11 cellular contexts compared by ENCODE assay signal in the genomic region with DNA sequence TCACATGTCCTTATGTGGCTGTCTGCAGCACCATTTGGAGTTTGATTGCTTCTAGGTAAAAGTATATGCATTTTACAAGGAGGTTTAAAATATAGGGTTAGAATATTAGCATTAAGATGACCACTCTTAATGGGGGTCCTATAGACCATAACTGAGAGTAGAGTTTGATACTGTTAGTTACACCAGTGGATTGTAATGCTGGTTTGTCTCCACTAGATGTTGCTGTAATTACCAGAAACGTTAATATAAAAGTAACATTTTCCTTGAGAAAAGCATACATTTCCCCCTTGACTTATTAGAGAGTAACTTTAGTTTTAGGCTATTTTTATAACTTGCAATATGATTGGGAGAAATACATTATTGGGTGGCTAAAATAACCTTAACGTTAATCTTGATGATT.
A peak's percentile ranks its signal among the peaks of the same experiment; 100 is the strongest.
DNase-seq lines count a peak whose midpoint lies in the region; ATAC-seq and TF ChIP-seq lines count a peak whose summit lies in the region.
"Had no signal": no experiment of that assay in that cellular context is flagged by ENCODE, and none has a peak within 500 bp of the region (broad histone marks: within the 10 kb centered on the region; RNA-seq: fewer than 3 reads in every experiment).

No MANE protein-coding gene starts in this region.

- H3K27me3 ChIP-seq in smooth muscle cell (ENCODE audit: low read depth) = no peaks in the 10 kb centered on the region
- no peaks in the 10 kb centered on the region for H3K27me3 ChIP-seq in hepatocyte

- POLR2A ChIA-PET in activated CD8-positive, alpha-beta T cell treated with anti-CD3 and anti-CD28 coated beads for 36 hours (lab: Charles Lee) = no interaction called here
- POLR2A ChIA-PET in activated CD8-positive, alpha-beta T cell treated with anti-CD3 and anti-CD28 coated beads, Interleukin-2, amount 10 ng/mL, durations not matched to agents 7 days and 5 days (lab: Charles Lee) = no interaction called here

- H3K4me2 ChIP-seq in smooth muscle cell (no peak overlapping the region), hepatocyte (no peak overlapping the region)

- DNase-seq in activated CD8-positive, alpha-beta T cell treated with anti-CD3 and anti-CD28 coated beads for 36 hours = no peak
- no peak for DNase-seq in activated CD8-positive, alpha-beta T cell treated with anti-CD3 and anti-CD28 coated beads, Interleukin-2, amount 10 ng/mL, durations not matched to agents 7 days and 5 days
- DNase-seq in NB4 (ENCODE audit: low read depth) (peak; percentile 4), dedifferentiated amniotic fluid mesenchymal stem cell (ENCODE audit: extremely low spot score) (peak; percentile 3), smooth muscle cell (lab: John Stamatoyannopoulos, UW; ENCODE audit: unreplicated experiment) (no peak), hepatocyte (ENCODE audit: low spot score) (no peak)
- DNase-seq: activated CD8-positive, alpha-beta memory T cell treated with anti-CD3 and anti-CD28 coated beads, Interleukin-2, amount 50 U/mL, for 4 hours; SIG-M5 had no signal

- TF ChIP-seq POLR2A in NB4 (IDR thresholded peaks at IDR 0.05; ENCODE audit: extremely low read depth, insufficient read length) = no peak

- H3K27ac ChIP-seq in smooth muscle cell (ENCODE audit: low read depth) (no peak overlapping the region), hepatocyte (no peak overlapping the region)

- no peak for ATAC-seq in activated CD8-positive, alpha-beta T cell treated with anti-CD3 and anti-CD28 coated beads for 36 hours
- ATAC-seq in activated CD8-positive, alpha-beta T cell treated with anti-CD3 and anti-CD28 coated beads, Interleukin-2, amount 10 ng/mL, durations not matched to agents 7 days and 5 days = no peak
- ATAC-seq in HG03521 (IDR thresholded peaks at IDR 0.05; ENCODE audit: unreplicated experiment) = no peak
- ATAC-seq in HG03571 (IDR thresholded peaks at IDR 0.05; ENCODE audit: unreplicated experiment) = no peak

- H3K4me1 Mint-ChIP-seq in activated CD8-positive, alpha-beta T cell treated with anti-CD3 and anti-CD28 coated beads for 36 hours (ENCODE audit: low read depth) = peaks cover 2% of the 10 kb centered on the region
- H3K4me1 Mint-ChIP-seq in activated CD8-positive, alpha-beta T cell treated with anti-CD3 and anti-CD28 coated beads, Interleukin-2, amount 10 ng/mL, durations not matched to agents 7 days and 5 days (ENCODE audit: low read depth) = no peaks in the 10 kb centered on the region

- WGBS in smooth muscle cell (ENCODE audit: low lambda C conversion rate) = 20% methylated on average over 2 of the region's 2 CpGs
- WGBS in hepatocyte (ENCODE audit: low lambda C conversion rate, missing lambda C conversion rate) = 15% methylated on average over 2 of the region's 2 CpGs

- H3K9me3 Mint-ChIP-seq in activated CD8-positive, alpha-beta T cell treated with anti-CD3 and anti-CD28 coated beads for 36 hours = no peaks in the 10 kb centered on the region
- no peaks in the 10 kb centered on the region for H3K9me3 Mint-ChIP-seq in activated CD8-positive, alpha-beta T cell treated with anti-CD3 and anti-CD28 coated beads, Interleukin-2, amount 10 ng/mL, durations not matched to agents 7 days and 5 days (ENCODE audit: insufficient read depth)
- H3K9me3 Mint-ChIP-seq: IgD-negative memory B cell had no signal

- no peaks in the 10 kb centered on the region for H3K79me2 ChIP-seq in smooth muscle cell (ENCODE audit: low read depth)
- H3K79me2 ChIP-seq in hepatocyte = no peaks in the 10 kb centered on the region

- no peaks in the 10 kb centered on the region for H4K20me1 ChIP-seq in smooth muscle cell (ENCODE audit: low read depth)
- H4K20me1 ChIP-seq in hepatocyte (ENCODE audit: insufficient read depth, poor library complexity, severe bottlenecking) = no peaks in the 10 kb centered on the region

- H3K4me3 ChIP-seq in NB4 (ENCODE audit: low read depth, low read length) (no peak overlapping the region), smooth muscle cell (no peak overlapping the region), hepatocyte (no peak overlapping the region)

- H2AFZ ChIP-seq in smooth muscle cell (ENCODE audit: low read depth) = no peak overlapping the region
- H2AFZ ChIP-seq in hepatocyte = no peak overlapping the region

- no peaks in the 10 kb centered on the region for H3K9me2 ChIP-seq in hepatocyte (replicated peaks; ENCODE audit: insufficient read depth)

- no peaks in the 10 kb centered on the region for H3K4me1 ChIP-seq in smooth muscle cell (ENCODE audit: low read depth)
- no peaks in the 10 kb centered on the region for H3K4me1 ChIP-seq in hepatocyte (ENCODE audit: insufficient read depth)

- CTCF ChIA-PET in activated CD8-positive, alpha-beta T cell treated with anti-CD3 and anti-CD28 coated beads for 36 hours (lab: Charles Lee) = no interaction called here
- CTCF ChIA-PET in activated CD8-positive, alpha-beta T cell treated with anti-CD3 and anti-CD28 coated beads, Interleukin-2, amount 10 ng/mL, durations not matched to agents 7 days and 5 days (lab: Charles Lee) = no interaction called here

- intact Hi-C loops in activated CD8-positive, alpha-beta T cell treated with anti-CD3 and anti-CD28 coated beads for 36 hours (cut with micrococcal nuclease) = no loop called here

- H3K9ac ChIP-seq in smooth muscle cell (ENCODE audit: low read depth) = no peak overlapping the region

- H3K27me3 Mint-ChIP-seq in activated CD8-positive, alpha-beta T cell treated with anti-CD3 and anti-CD28 coated beads for 36 hours = peaks cover 1% of the 10 kb centered on the region
- H3K27me3 Mint-ChIP-seq in activated CD8-positive, alpha-beta T cell treated with anti-CD3 and anti-CD28 coated beads, Interleukin-2, amount 10 ng/mL, durations not matched to agents 7 days and 5 days (ENCODE audit: low read depth) = no peaks in the 10 kb centered on the region

- H3K36me3 ChIP-seq in smooth muscle cell (ENCODE audit: low read depth) = no peaks in the 10 kb centered on the region
- no peaks in the 10 kb centered on the region for H3K36me3 ChIP-seq in hepatocyte (replicated peaks; ENCODE audit: insufficient read depth, low read depth)

- H3K36me3 Mint-ChIP-seq in activated CD8-positive, alpha-beta T cell treated with anti-CD3 and anti-CD28 coated beads for 36 hours (ENCODE audit: low read depth) = no peaks in the 10 kb centered on the region
- no peaks in the 10 kb centered on the region for H3K36me3 Mint-ChIP-seq in activated CD8-positive, alpha-beta T cell treated with anti-CD3 and anti-CD28 coated beads, Interleukin-2, amount 10 ng/mL, durations not matched to agents 7 days and 5 days (ENCODE audit: low read depth)
- H3K36me3 Mint-ChIP-seq: IgD-negative memory B cell had no signal

- H3K9me3 ChIP-seq in smooth muscle cell (replicated peaks; ENCODE audit: low read depth) (no peaks in the 10 kb centered on the region), hepatocyte (ENCODE audit: low read depth) (no peaks in the 10 kb centered on the region)

- peak; percentile 33 for TF ChIP-seq CTCF in activated CD8-positive, alpha-beta T cell treated with anti-CD3 and anti-CD28 coated beads for 36 hours (IDR thresholded peaks at IDR 0.05)
- TF ChIP-seq CTCF in NB4 (IDR thresholded peaks at IDR 0.05; ENCODE audit: low read depth, low read length) (no peak), smooth muscle cell (IDR thresholded peaks at IDR 0.05; ENCODE audit: borderline replicate concordance, insufficient read depth, poor library complexity, severe bottlenecking) (peak; percentile 8), hepatocyte (IDR thresholded peaks at IDR 0.05; ENCODE audit: poor library complexity) (no peak)

- no peak overlapping the region for H3K4me3 Mint-ChIP-seq in activated CD8-positive, alpha-beta T cell treated with anti-CD3 and anti-CD28 coated beads for 36 hours
- no peak overlapping the region for H3K4me3 Mint-ChIP-seq in activated CD8-positive, alpha-beta T cell treated with anti-CD3 and anti-CD28 coated beads, Interleukin-2, amount 10 ng/mL, durations not matched to agents 7 days and 5 days
- H3K4me3 Mint-ChIP-seq: IgD-negative memory B cell had no signal

- H3K27ac Mint-ChIP-seq in activated CD8-positive, alpha-beta T cell treated with anti-CD3 and anti-CD28 coated beads for 36 hours = no peak overlapping the region
- H3K27ac Mint-ChIP-seq in activated CD8-positive, alpha-beta T cell treated with anti-CD3 and anti-CD28 coated beads, Interleukin-2, amount 10 ng/mL, durations not matched to agents 7 days and 5 days = no peak overlapping the region
- H3K27ac Mint-ChIP-seq: IgD-negative memory B cell had no signal

- H3F3A ChIP-seq in smooth muscle cell (ENCODE audit: low read depth) = no peaks in the 10 kb centered on the region

Comparison
In these comparisons a context has a peak if more than half of its experiments do, and no peak if none do; other contexts are left out.
1. DNase-seq: peak in NB4 (single experiment) and dedifferentiated amniotic fluid mesenchymal stem cell (single experiment); none in activated CD8-positive, alpha-beta T cell treated with anti-CD3 and anti-CD28 coated beads for 36 hours (single experiment), activated CD8-positive, alpha-beta T cell treated with anti-CD3 and anti-CD28 coated beads, Interleukin-2, amount 10 ng/mL, durations not matched to agents 7 days and 5 days (single experiment), smooth muscle cell (single experiment) and hepatocyte (single experiment).
2. CTCF ChIP-seq: peak in activated CD8-positive, alpha-beta T cell treated with anti-CD3 and anti-CD28 coated beads for 36 hours (single experiment) and smooth muscle cell (single experiment); none in NB4 (single experiment) and hepatocyte (single experiment).